1 cellular context compared by ENCODE assay signal in the genomic region with DNA sequence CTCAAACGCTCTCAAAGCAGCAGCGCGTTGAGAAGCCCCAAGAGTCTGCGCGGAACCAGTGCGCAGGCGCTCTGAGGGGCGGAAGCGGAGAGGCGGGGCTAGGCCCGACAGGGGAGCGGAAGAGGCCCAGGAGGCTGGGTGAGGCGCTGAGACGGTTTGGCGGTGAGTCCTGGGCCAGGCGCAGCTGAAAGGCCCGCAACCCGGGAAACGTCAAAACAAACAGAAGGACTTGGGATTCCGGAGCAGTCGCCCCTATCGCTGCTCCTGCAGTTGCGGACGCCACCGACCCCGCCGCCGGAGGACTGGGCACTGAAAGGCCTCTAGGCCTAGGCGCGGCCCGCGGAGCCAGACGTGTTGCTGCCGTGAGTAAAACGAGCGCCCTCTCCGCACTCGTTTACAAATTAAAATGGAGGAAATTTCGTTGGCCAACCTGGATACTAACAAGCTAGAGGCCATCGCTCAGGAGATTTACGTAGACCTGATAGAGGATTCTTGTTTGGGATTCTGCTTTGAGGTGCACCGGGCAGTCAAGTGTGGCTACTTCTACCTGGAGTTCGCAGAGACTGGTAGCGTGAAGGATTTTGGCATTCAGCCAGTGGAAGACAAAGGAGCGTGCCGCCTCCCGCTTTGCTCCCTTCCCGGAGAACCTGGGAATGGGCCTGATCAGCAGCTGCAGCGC.
TF ChIP-seq lines count a peak whose summit lies in the region.

A gene with protein sequence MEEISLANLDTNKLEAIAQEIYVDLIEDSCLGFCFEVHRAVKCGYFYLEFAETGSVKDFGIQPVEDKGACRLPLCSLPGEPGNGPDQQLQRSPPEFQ (plus strand): TSS at position 129 of the 679 bp plus-strand sequence. CDS start 278 bp downstream, at position 407.

TF ChIP-seq in A549, 52 proteins besides CTCF, POLR2A, EP300 and RAD21 (continued from another document):
- TF ChIP-seq, protein P1, sequence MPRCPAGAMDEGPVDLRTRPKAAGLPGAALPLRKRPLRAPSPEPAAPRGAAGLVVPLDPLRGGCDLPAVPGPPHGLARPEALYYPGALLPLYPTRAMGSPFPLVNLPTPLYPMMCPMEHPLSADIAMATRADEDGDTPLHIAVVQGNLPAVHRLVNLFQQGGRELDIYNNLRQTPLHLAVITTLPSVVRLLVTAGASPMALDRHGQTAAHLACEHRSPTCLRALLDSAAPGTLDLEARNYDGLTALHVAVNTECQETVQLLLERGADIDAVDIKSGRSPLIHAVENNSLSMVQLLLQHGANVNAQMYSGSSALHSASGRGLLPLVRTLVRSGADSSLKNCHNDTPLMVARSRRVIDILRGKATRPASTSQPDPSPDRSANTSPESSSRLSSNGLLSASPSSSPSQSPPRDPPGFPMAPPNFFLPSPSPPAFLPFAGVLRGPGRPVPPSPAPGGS (IDR thresholded peaks at IDR 0.05): peak; percentile 65; the same call in 1 of the 3 replicates
- no peak for TF ChIP-seq ZSCAN20 (CRISPR knock-in tag; IDR thresholded peaks at IDR 0.05)
- TF ChIP-seq CBX8 (IDR thresholded peaks at IDR 0.05): no peak
- no peak for TF ChIP-seq NR3C1 (IDR thresholded peaks at IDR 0.05)
- TF ChIP-seq NFE2L2 (conservative IDR thresholded peaks at IDR 0.05; ENCODE audit: low read length): no peak
- TF ChIP-seq, protein P2, sequence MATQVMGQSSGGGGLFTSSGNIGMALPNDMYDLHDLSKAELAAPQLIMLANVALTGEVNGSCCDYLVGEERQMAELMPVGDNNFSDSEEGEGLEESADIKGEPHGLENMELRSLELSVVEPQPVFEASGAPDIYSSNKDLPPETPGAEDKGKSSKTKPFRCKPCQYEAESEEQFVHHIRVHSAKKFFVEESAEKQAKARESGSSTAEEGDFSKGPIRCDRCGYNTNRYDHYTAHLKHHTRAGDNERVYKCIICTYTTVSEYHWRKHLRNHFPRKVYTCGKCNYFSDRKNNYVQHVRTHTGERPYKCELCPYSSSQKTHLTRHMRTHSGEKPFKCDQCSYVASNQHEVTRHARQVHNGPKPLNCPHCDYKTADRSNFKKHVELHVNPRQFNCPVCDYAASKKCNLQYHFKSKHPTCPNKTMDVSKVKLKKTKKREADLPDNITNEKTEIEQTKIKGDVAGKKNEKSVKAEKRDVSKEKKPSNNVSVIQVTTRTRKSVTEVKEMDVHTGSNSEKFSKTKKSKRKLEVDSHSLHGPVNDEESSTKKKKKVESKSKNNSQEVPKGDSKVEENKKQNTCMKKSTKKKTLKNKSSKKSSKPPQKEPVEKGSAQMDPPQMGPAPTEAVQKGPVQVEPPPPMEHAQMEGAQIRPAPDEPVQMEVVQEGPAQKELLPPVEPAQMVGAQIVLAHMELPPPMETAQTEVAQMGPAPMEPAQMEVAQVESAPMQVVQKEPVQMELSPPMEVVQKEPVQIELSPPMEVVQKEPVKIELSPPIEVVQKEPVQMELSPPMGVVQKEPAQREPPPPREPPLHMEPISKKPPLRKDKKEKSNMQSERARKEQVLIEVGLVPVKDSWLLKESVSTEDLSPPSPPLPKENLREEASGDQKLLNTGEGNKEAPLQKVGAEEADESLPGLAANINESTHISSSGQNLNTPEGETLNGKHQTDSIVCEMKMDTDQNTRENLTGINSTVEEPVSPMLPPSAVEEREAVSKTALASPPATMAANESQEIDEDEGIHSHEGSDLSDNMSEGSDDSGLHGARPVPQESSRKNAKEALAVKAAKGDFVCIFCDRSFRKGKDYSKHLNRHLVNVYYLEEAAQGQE (IDR thresholded peaks at IDR 0.05): peak; percentile 3; the same call in 1 of the 2 replicates
- TF ChIP-seq, protein P3, sequence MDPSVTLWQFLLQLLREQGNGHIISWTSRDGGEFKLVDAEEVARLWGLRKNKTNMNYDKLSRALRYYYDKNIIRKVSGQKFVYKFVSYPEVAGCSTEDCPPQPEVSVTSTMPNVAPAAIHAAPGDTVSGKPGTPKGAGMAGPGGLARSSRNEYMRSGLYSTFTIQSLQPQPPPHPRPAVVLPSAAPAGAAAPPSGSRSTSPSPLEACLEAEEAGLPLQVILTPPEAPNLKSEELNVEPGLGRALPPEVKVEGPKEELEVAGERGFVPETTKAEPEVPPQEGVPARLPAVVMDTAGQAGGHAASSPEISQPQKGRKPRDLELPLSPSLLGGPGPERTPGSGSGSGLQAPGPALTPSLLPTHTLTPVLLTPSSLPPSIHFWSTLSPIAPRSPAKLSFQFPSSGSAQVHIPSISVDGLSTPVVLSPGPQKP (IDR thresholded peaks at IDR 0.05; ENCODE audit: low read depth, low read length): no peak
- no peak for TF ChIP-seq HDAC2 (IDR thresholded peaks at IDR 0.05)
- TF ChIP-seq, protein P4, sequence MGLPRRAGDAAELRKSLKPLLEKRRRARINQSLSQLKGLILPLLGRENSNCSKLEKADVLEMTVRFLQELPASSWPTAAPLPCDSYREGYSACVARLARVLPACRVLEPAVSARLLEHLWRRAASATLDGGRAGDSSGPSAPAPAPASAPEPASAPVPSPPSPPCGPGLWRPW (IDR thresholded peaks at IDR 0.05): no peak
- TF ChIP-seq TFCP2L1 (CRISPR knock-in tag; IDR thresholded peaks at IDR 0.05): no peak
- TF ChIP-seq, protein P5, sequence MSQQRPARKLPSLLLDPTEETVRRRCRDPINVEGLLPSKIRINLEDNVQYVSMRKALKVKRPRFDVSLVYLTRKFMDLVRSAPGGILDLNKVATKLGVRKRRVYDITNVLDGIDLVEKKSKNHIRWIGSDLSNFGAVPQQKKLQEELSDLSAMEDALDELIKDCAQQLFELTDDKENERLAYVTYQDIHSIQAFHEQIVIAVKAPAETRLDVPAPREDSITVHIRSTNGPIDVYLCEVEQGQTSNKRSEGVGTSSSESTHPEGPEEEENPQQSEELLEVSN (IDR thresholded peaks at IDR 0.05; ENCODE audit: borderline replicate concordance, low read depth): peak; percentile 47; the same call in 1 of the 2 replicates
- no peak for TF ChIP-seq ZNF302 (CRISPR knock-in tag; IDR thresholded peaks at IDR 0.05)
- TF ChIP-seq JUNB (IDR thresholded peaks at IDR 0.05): no peak
- TF ChIP-seq SREBF2 (IDR thresholded peaks at IDR 0.05): no peak
- no peak for TF ChIP-seq MAZ (IDR thresholded peaks at IDR 0.05; ENCODE audit: borderline replicate concordance, low read depth, low read length)
- no peak for TF ChIP-seq SMC3 (IDR thresholded peaks at IDR 0.05)
- no peak for TF ChIP-seq MAFK (IDR thresholded peaks at IDR 0.05; ENCODE audit: partially characterized antibody)
- TF ChIP-seq RARB (CRISPR knock-in tag; IDR thresholded peaks at IDR 0.05): no peak
- TF ChIP-seq RNF2 (IDR thresholded peaks at IDR 0.05; ENCODE audit: borderline replicate concordance, low read depth): no peak
- TF ChIP-seq, protein P6, sequence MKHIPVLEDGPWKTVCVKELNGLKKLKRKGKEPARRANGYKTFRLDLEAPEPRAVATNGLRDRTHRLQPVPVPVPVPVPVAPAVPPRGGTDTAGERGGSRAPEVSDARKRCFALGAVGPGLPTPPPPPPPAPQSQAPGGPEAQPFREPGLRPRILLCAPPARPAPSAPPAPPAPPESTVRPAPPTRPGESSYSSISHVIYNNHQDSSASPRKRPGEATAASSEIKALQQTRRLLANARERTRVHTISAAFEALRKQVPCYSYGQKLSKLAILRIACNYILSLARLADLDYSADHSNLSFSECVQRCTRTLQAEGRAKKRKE (CRISPR knock-in tag; IDR thresholded peaks at IDR 0.05; ENCODE audit: low read depth): no peak
- TF ChIP-seq, protein P7, sequence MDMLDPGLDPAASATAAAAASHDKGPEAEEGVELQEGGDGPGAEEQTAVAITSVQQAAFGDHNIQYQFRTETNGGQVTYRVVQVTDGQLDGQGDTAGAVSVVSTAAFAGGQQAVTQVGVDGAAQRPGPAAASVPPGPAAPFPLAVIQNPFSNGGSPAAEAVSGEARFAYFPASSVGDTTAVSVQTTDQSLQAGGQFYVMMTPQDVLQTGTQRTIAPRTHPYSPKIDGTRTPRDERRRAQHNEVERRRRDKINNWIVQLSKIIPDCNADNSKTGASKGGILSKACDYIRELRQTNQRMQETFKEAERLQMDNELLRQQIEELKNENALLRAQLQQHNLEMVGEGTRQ (IDR thresholded peaks at IDR 0.05): no peak
- TF ChIP-seq CBX2 (IDR thresholded peaks at IDR 0.05; ENCODE audit: borderline replicate concordance, low read depth): no peak
- TF ChIP-seq HOXB13 (CRISPR knock-in tag; IDR thresholded peaks at IDR 0.05; ENCODE audit: low read depth): peak; percentile 51; the same call in 1 of the 2 replicates
